In genomic region chrX:74419861-74420193, GRCh38 we compare ENCODE assay signal across 8 cellular contexts. TPM values are rescaled to one million over a fixed set of nuclear protein-coding genes. Genes with fewer than 3 reads are reported as not detected.
DNase-seq lines count a peak whose midpoint lies in the region; ATAC-seq lines count a peak whose summit lies in the region.

No MANE protein-coding gene starts in this region.

- H3K27me3 Mint-ChIP-seq in activated CD8-positive, alpha-beta memory T cell treated with anti-CD3 and anti-CD28 coated beads, Interleukin-2, amount 10 ng/mL, durations not matched to agents 7 days and 5 days: peaks cover 46% of the 10 kb centered on the region
- peaks cover 31% of the 10 kb centered on the region for H3K27me3 Mint-ChIP-seq in activated naive CD8-positive, alpha-beta T cell treated with anti-CD3 and anti-CD28 coated beads, Interleukin-2, amount 10 ng/mL, durations not matched to agents 7 days and 5 days

- no peaks in the 10 kb centered on the region for H3K9me3 Mint-ChIP-seq in activated CD8-positive, alpha-beta memory T cell treated with anti-CD3 and anti-CD28 coated beads, Interleukin-2, amount 10 ng/mL, durations not matched to agents 7 days and 5 days (ENCODE audit: low read depth)
- no peaks in the 10 kb centered on the region for H3K9me3 Mint-ChIP-seq in activated naive CD8-positive, alpha-beta T cell treated with anti-CD3 and anti-CD28 coated beads, Interleukin-2, amount 10 ng/mL, durations not matched to agents 7 days and 5 days
- H3K9me3 Mint-ChIP-seq in stimulated activated effector memory CD8-positive, alpha-beta T cell treated with anti-CD3 and anti-CD28 coated beads, Interleukin-12 subunit alpha, Interleukin-12 subunit beta, amount 100 ng/mL, for 72 hours: no peaks in the 10 kb centered on the region

- H3K9me3 ChIP-seq in iPS-18c (ENCODE audit: control insufficient read depth, insufficient read depth, low read length): peaks cover 4% of the 10 kb centered on the region

- ATAC-seq in activated CD8-positive, alpha-beta memory T cell treated with anti-CD3 and anti-CD28 coated beads, Interleukin-2, amount 10 ng/mL, durations not matched to agents 7 days and 5 days: no peak
- ATAC-seq in activated naive CD8-positive, alpha-beta T cell treated with anti-CD3 and anti-CD28 coated beads, Interleukin-2, amount 10 ng/mL, durations not matched to agents 7 days and 5 days (ENCODE audit: low read depth): no peak
- ATAC-seq in stimulated activated effector memory CD8-positive, alpha-beta T cell treated with anti-CD3 and anti-CD28 coated beads, Interleukin-12 subunit alpha, Interleukin-12 subunit beta, amount 100 ng/mL, for 72 hours: peak; percentile 7
- ATAC-seq in GM21367 (IDR thresholded peaks at IDR 0.05; ENCODE audit: unreplicated experiment): no peak

- no peaks in the 10 kb centered on the region for H3K36me3 Mint-ChIP-seq in activated CD8-positive, alpha-beta memory T cell treated with anti-CD3 and anti-CD28 coated beads, Interleukin-2, amount 10 ng/mL, durations not matched to agents 7 days and 5 days
- H3K36me3 Mint-ChIP-seq in activated naive CD8-positive, alpha-beta T cell treated with anti-CD3 and anti-CD28 coated beads, Interleukin-2, amount 10 ng/mL, durations not matched to agents 7 days and 5 days: no peaks in the 10 kb centered on the region
- H3K36me3 Mint-ChIP-seq in stimulated activated effector memory CD8-positive, alpha-beta T cell treated with anti-CD3 and anti-CD28 coated beads, Interleukin-12 subunit alpha, Interleukin-12 subunit beta, amount 100 ng/mL, for 72 hours: no peaks in the 10 kb centered on the region

- H3K4me1 Mint-ChIP-seq in activated CD8-positive, alpha-beta memory T cell treated with anti-CD3 and anti-CD28 coated beads, Interleukin-2, amount 10 ng/mL, durations not matched to agents 7 days and 5 days: peaks cover 7% of the 10 kb centered on the region
- peaks cover 3% of the 10 kb centered on the region for H3K4me1 Mint-ChIP-seq in activated naive CD8-positive, alpha-beta T cell treated with anti-CD3 and anti-CD28 coated beads, Interleukin-2, amount 10 ng/mL, durations not matched to agents 7 days and 5 days
- peaks cover 15% of the 10 kb centered on the region for H3K4me1 Mint-ChIP-seq in stimulated activated effector memory CD8-positive, alpha-beta T cell treated with anti-CD3 and anti-CD28 coated beads, Interleukin-12 subunit alpha, Interleukin-12 subunit beta, amount 100 ng/mL, for 72 hours

- H3K27ac Mint-ChIP-seq in activated CD8-positive, alpha-beta memory T cell treated with anti-CD3 and anti-CD28 coated beads, Interleukin-2, amount 10 ng/mL, durations not matched to agents 7 days and 5 days: no peak overlapping the region
- no peak overlapping the region for H3K27ac Mint-ChIP-seq in activated naive CD8-positive, alpha-beta T cell treated with anti-CD3 and anti-CD28 coated beads, Interleukin-2, amount 10 ng/mL, durations not matched to agents 7 days and 5 days
- H3K27ac Mint-ChIP-seq in stimulated activated effector memory CD8-positive, alpha-beta T cell treated with anti-CD3 and anti-CD28 coated beads, Interleukin-12 subunit alpha, Interleukin-12 subunit beta, amount 100 ng/mL, for 72 hours: no peak overlapping the region

- DNase-seq in activated CD8-positive, alpha-beta memory T cell treated with anti-CD3 and anti-CD28 coated beads for 24 hours: peak; percentile 61
- no peak for DNase-seq in activated CD8-positive, alpha-beta memory T cell treated with anti-CD3 and anti-CD28 coated beads, Interleukin-2, amount 10 ng/mL, durations not matched to agents 7 days and 5 days
- peak; percentile 27 for DNase-seq in activated naive CD8-positive, alpha-beta T cell treated with anti-CD3 and anti-CD28 coated beads, Interleukin-2, amount 10 ng/mL, durations not matched to agents 7 days and 5 days
- no peak for DNase-seq in stimulated activated effector memory CD8-positive, alpha-beta T cell treated with anti-CD3 and anti-CD28 coated beads, Interleukin-12 subunit alpha, Interleukin-12 subunit beta, amount 100 ng/mL, for 72 hours (ENCODE audit: low spot score in 2 of 2)
- DNase-seq in ureter (ENCODE audit: low spot score) (no peak), inferior parietal cortex (ENCODE audit: extremely low spot score) (no peak)

- CTCF ChIA-PET in activated CD8-positive, alpha-beta memory T cell treated with anti-CD3 and anti-CD28 coated beads, Interleukin-2, amount 10 ng/mL, durations not matched to agents 7 days and 5 days (lab: Charles Lee): interaction anchor here (0.6 kb wide), 1 partner anchor 143 kb away, joined by 5 read pairs; no protein-coding TSS in a partner anchor

- peak overlapping the region; percentile 53 for H3K4me3 ChIP-seq in iPS-18c (ENCODE audit: insufficient read depth, low read depth, low read length)

- POLR2A ChIA-PET in activated naive CD8-positive, alpha-beta T cell treated with anti-CD3 and anti-CD28 coated beads, Interleukin-2, amount 10 ng/mL, durations not matched to agents 7 days and 5 days (lab: Charles Lee): interaction anchor here (0.9 kb wide), 1 partner anchor 116 kb away, joined by 3 read pairs; no protein-coding TSS in a partner anchor

- H3K4me3 Mint-ChIP-seq in activated CD8-positive, alpha-beta memory T cell treated with anti-CD3 and anti-CD28 coated beads, Interleukin-2, amount 10 ng/mL, durations not matched to agents 7 days and 5 days: no peak overlapping the region
- peak overlapping the region; percentile 75 for H3K4me3 Mint-ChIP-seq in activated naive CD8-positive, alpha-beta T cell treated with anti-CD3 and anti-CD28 coated beads, Interleukin-2, amount 10 ng/mL, durations not matched to agents 7 days and 5 days
- peak overlapping the region; percentile 82 for H3K4me3 Mint-ChIP-seq in stimulated activated effector memory CD8-positive, alpha-beta T cell treated with anti-CD3 and anti-CD28 coated beads, Interleukin-12 subunit alpha, Interleukin-12 subunit beta, amount 100 ng/mL, for 72 hours

RNA-seq across cellular contexts. Expression of gene SLC16A2, which starts 1.5 kb away (rescaled TPM):
- under 1 TPM in 1 of 2 experiments, not detected in 1; 0.12 TPM for total RNA-seq in activated CD8-positive, alpha-beta memory T cell treated with anti-CD3 and anti-CD28 coated beads, Interleukin-2, amount 10 ng/mL, durations not matched to agents 7 days and 5 days
- under 1 TPM; 0.06 to 0.11 TPM for total RNA-seq in activated naive CD8-positive, alpha-beta T cell treated with anti-CD3 and anti-CD28 coated beads, Interleukin-2, amount 10 ng/mL, durations not matched to agents 7 days and 5 days
- total RNA-seq in ureter: 6.8 TPM

Comparison
In these comparisons a context has a peak if more than half of its experiments do, and no peak if none do; other contexts are left out.
1. DNase-seq: peak in activated CD8-positive, alpha-beta memory T cell treated with anti-CD3 and anti-CD28 coated beads for 24 hours (single experiment) and activated naive CD8-positive, alpha-beta T cell treated with anti-CD3 and anti-CD28 coated beads, Interleukin-2, amount 10 ng/mL, durations not matched to agents 7 days and 5 days (single experiment); none in activated CD8-positive, alpha-beta memory T cell treated with anti-CD3 and anti-CD28 coated beads, Interleukin-2, amount 10 ng/mL, durations not matched to agents 7 days and 5 days (single experiment), stimulated activated effector memory CD8-positive, alpha-beta T cell treated with anti-CD3 and anti-CD28 coated beads, Interleukin-12 subunit alpha, Interleukin-12 subunit beta, amount 100 ng/mL, for 72 hours (0 of 2), ureter (single experiment) and inferior parietal cortex (single experiment).